Comparison of ENCODE assay signal across 8 cellular contexts in genomic region chr11:119107538-119108150, GRCh38. TPM values are rescaled to one million over a fixed set of nuclear protein-coding genes. Genes with fewer than 3 reads are reported as not detected.
DNase-seq lines count a peak whose midpoint lies in the region; ATAC-seq and TF ChIP-seq lines count a peak whose summit lies in the region.

No MANE protein-coding gene starts in this region.

- ATAC-seq in HG02885 (IDR thresholded peaks at IDR 0.05; ENCODE audit: poor library complexity, unreplicated experiment) (peak; percentile 24), WTC11 (peak; percentile 5), gastroesophageal sphincter (peak; percentile 33), HG03457 (IDR thresholded peaks at IDR 0.05; ENCODE audit: unreplicated experiment) (no peak)

- no CpG with 5 or more reads among the region's 65 CpGs for WGBS in gastroesophageal sphincter (ENCODE audit: low coverage in 1 of 2), 2 donors
- WGBS in prostate gland = 0% methylated on average over 29 of the region's 65 CpGs

- H3K27me3 Mint-ChIP-seq in WTC11 (ENCODE audit: low read depth) = peaks cover 18% of the 10 kb centered on the region

- H3K4me1 ChIP-seq in gastroesophageal sphincter = peaks cover 0 to 54% (median 18%) of the 10 kb centered on the region in 3 donors
- no peaks in the 10 kb centered on the region for H3K4me1 ChIP-seq in prostate gland (replicated peaks)

- peak overlapping the region; percentile 92 to 100 for H3K4me3 ChIP-seq in gastroesophageal sphincter
- H3K4me3 ChIP-seq in prostate gland = peak overlapping the region; percentile 88 to 93

- H3K4me3 Mint-ChIP-seq in WTC11 = peak overlapping the region; percentile 82

- H3K27me3 ChIP-seq in gastroesophageal sphincter (no peaks in the 10 kb centered on the region), prostate gland (replicated peaks; ENCODE audit: insufficient read depth) (no peaks in the 10 kb centered on the region)

- peaks cover 40% of the 10 kb centered on the region for H3K4me1 Mint-ChIP-seq in WTC11

- CTCF ChIA-PET in WTC11 (lab: Charles Lee) = interaction anchor here (0.6 to 2.9 kb wide), 13 partner anchors 12 to 249 kb away, joined by 3 to 14 read pairs (median 4); partner anchors contain the start of genes MCAM and NLRX1

- peak; percentile 34 for DNase-seq in activated T-cell treated with anti-CD3 and anti-CD28 coated beads, Interleukin-2, amount 50 U/mL, for 1 hour
- DNase-seq in activated T-cell treated with anti-CD3 and anti-CD28 coated beads for 4 hours (no peak), WTC11 (ENCODE audit: low spot score) (no peak), prostate gland (ENCODE audit: low spot score) (no peak), NCI-H187 treated with DMSO at 0.1 percent for 48 hours (lab: John Stamatoyannopoulos, UW) (no peak)

- no peak overlapping the region for H3K27ac Mint-ChIP-seq in WTC11

- H3K27ac ChIP-seq in gastroesophageal sphincter (peak overlapping the region; percentile 63 to 86 (median 85)), prostate gland (peak overlapping the region; percentile 56 to 65)

- intact Hi-C loops in prostate gland (cut with DNase I) = no loop called here

- H3K9me3 Mint-ChIP-seq in WTC11 = no peaks in the 10 kb centered on the region

- TF ChIP-seq POLR2A in gastroesophageal sphincter (IDR thresholded peaks at IDR 0.05) = no peak
- TF ChIP-seq POLR2A in prostate gland (IDR thresholded peaks at IDR 0.05) = no peak

- H3K36me3 Mint-ChIP-seq in WTC11 = no peaks in the 10 kb centered on the region

- POLR2A ChIA-PET in WTC11 (lab: Charles Lee) = interaction anchor here (0.5 to 2.6 kb wide), 4 partner anchors 8 to 137 kb away, joined by 4 to 12 read pairs (median 6); partner anchors contain the start of gene HMBS

- H3K36me3 ChIP-seq in gastroesophageal sphincter = peaks cover 0 to 23% of the 10 kb centered on the region in 2 donors
- H3K36me3 ChIP-seq in prostate gland = peaks cover 0 to 12% of the 10 kb centered on the region in 2 donors

- H3K9me3 ChIP-seq in gastroesophageal sphincter (no peaks in the 10 kb centered on the region), prostate gland (no peaks in the 10 kb centered on the region)

- TF ChIP-seq CTCF in WTC11 (IDR thresholded peaks at IDR 0.05) (no peak), gastroesophageal sphincter (IDR thresholded peaks at IDR 0.05) (no peak), prostate gland (IDR thresholded peaks at IDR 0.05) (no peak)

- no peak for TF ChIP-seq EP300 in gastroesophageal sphincter (IDR thresholded peaks at IDR 0.05)

TF ChIP-seq in WTC11, 78 proteins besides CTCF, POLR2A, EP300 and RAD21:
- no peak for TF ChIP-seq GABPB1 (CRISPR knock-in tag; IDR thresholded peaks at IDR 0.05)
- TF ChIP-seq KAT7 (CRISPR knock-in tag; IDR thresholded peaks at IDR 0.05; ENCODE audit: borderline replicate concordance) = 0 out of 2 replicates have a peak, but pooled peaks have one; percentile 26
TF ChIP-seq in WTC11: peak in this region for 1.

RNA-seq across cellular contexts. Expression of gene C2CD2L, which starts 0.5 kb away (rescaled TPM):
- total RNA-seq in WTC11 (2021) (3.4 to 6.4 TPM (median 4.4 TPM) in 3 replicates), gastroesophageal sphincter (10 to 100 TPM in 1 of 4 donors, 1 to 10 TPM in 3; 3.4 to 13.3 (median 8.3) TPM), prostate gland (1 to 10 TPM; 5.1 to 9.0 TPM)

RNA-seq across cellular contexts. Expression of gene DPAGT1, which starts 6.0 kb away (rescaled TPM):
- total RNA-seq in WTC11 (2021) (59.6 to 64.6 TPM (median 63.5 TPM) in 3 replicates), gastroesophageal sphincter (10 to 100 TPM; 10.7 to 28.1 (median 21.4) TPM), prostate gland (10 to 100 TPM; 39.6 to 49.6 TPM)

RNA-seq across cellular contexts. Expression of gene HINFP, which starts 13.7 kb away (rescaled TPM):
- total RNA-seq in WTC11 (2021) (34.0 to 37.1 TPM (median 35.4 TPM) in 3 replicates), gastroesophageal sphincter (10 to 100 TPM; 19.0 to 30.2 (median 23.3) TPM), prostate gland (10 to 100 TPM; 22.1 to 41.7 TPM)

RNA-seq across cellular contexts. Expression of gene HMBS, which starts 23.0 kb away (rescaled TPM):
- total RNA-seq in WTC11 (2021) (55.4 to 64.4 TPM (median 62.3 TPM) in 3 replicates), gastroesophageal sphincter (10 to 100 TPM in 2 of 4 donors, 1 to 10 TPM in 2; 1.2 to 27.1 (median 9.8) TPM), prostate gland (10 to 100 TPM in 1 of 2 donors, 1 to 10 TPM in 1; 9.2 to 14.3 TPM)

RNA-seq across cellular contexts. Expression of gene VPS11, which starts 40.0 kb away (rescaled TPM):
- total RNA-seq in WTC11 (2021) (17.2 to 20.2 TPM (median 18.4 TPM) in 3 replicates), gastroesophageal sphincter (10 to 100 TPM; 23.9 to 45.6 (median 35.8) TPM), prostate gland (10 to 100 TPM; 41.1 to 49.1 TPM)
